ENCODE assay signal across 18 cellular contexts in the genomic region with DNA sequence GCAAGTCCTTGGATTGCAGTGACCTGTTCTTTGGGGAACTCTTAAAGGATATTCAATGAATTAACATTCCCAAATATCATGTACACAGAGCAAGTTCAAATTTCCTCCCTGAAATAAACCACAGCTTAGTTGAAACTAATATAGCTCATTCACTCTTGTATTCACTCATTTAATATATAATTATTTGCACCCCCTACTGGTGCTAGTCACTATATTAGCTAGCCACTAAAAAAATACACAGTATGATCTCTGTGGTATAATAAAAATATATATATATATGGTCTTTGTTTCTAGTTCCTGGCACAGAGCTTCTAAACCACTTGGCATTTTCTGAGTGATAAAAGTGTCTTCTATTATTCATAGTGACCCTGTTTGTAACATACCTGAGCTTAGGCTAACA.
DNase-seq lines count a peak whose midpoint lies in the region; ATAC-seq and TF ChIP-seq lines count a peak whose summit lies in the region.
"Had no signal": no experiment of that assay in that cellular context is flagged by ENCODE, and none has a peak within 500 bp of the region (broad histone marks: within the 10 kb centered on the region; RNA-seq: fewer than 3 reads in every experiment).

No MANE protein-coding gene starts in this region.

- H3K27me3 ChIP-seq in breast epithelium (no peaks in the 10 kb centered on the region), smooth muscle cell (ENCODE audit: low read depth) (no peaks in the 10 kb centered on the region)

- H3K27ac ChIP-seq in breast epithelium (no peak overlapping the region), OCI-LY7 (ENCODE audit: low read depth, low read length, poor library complexity, severe bottlenecking) (no peak overlapping the region), smooth muscle cell (ENCODE audit: low read depth) (no peak overlapping the region)

- no peaks in the 10 kb centered on the region for H3K9me2 ChIP-seq in OCI-LY7 (ENCODE audit: insufficient read depth, low read length)

- BruUV-seq in MCF 10A (replicated peaks; lab: Mats Ljungman, UMichigan) (no TSS peak), OCI-LY7 (replicated peaks; lab: Mats Ljungman, UMichigan) (no TSS peak)

- H3F3A ChIP-seq in smooth muscle cell (ENCODE audit: low read depth): no peaks in the 10 kb centered on the region

- TF ChIP-seq CTCF in MCF 10A (IDR thresholded peaks at IDR 0.05; ENCODE audit: unreplicated experiment) (peak; percentile 38), breast epithelium (IDR thresholded peaks at IDR 0.05) (no peak), OCI-LY7 (conservative IDR thresholded peaks at IDR 0.05; ENCODE audit: low read length) (peak; percentile 52), epithelial cell of esophagus (IDR thresholded peaks at IDR 0.05; ENCODE audit: insufficient read depth, low read depth, low read length, missing control alignments) (peak; percentile 13), smooth muscle cell (IDR thresholded peaks at IDR 0.05; ENCODE audit: borderline replicate concordance, insufficient read depth, poor library complexity, severe bottlenecking) (peak; percentile 34)

- ATAC-seq in GM18511 (IDR thresholded peaks at IDR 0.05; ENCODE audit: unreplicated experiment): no peak
- no peak for ATAC-seq in GM21381 (IDR thresholded peaks at IDR 0.05; ENCODE audit: unreplicated experiment)
- ATAC-seq: GM23338 had no signal

- no peak overlapping the region for H3K27ac Mint-ChIP-seq in MCF 10A (ENCODE audit: low read depth, unreplicated experiment)
- H3K27ac Mint-ChIP-seq: dendritic cell treated with granulocyte-macrophage colony-stimulating factor and Interleukin-4, amounts not matched to agents 40 ng/mL and 50 ng/mL, for 4 days; GM23338; memory B cell; nephron had no signal

- H2AFZ ChIP-seq in OCI-LY7 (ENCODE audit: low read length) (no peak overlapping the region), smooth muscle cell (ENCODE audit: low read depth) (no peak overlapping the region)
- H2AFZ ChIP-seq: GM23338 had no signal

- peak; percentile 37 for DNase-seq in MCF 10A (ENCODE audit: unreplicated experiment)
- DNase-seq in breast epithelium (ENCODE audit: low spot score in 2 of 2): no peak
- DNase-seq in OCI-LY7 (ENCODE audit: low spot score): no peak
- DNase-seq in epithelial cell of esophagus (ENCODE audit: low read depth): peak; percentile 9
- DNase-seq in smooth muscle cell (lab: John Stamatoyannopoulos, UW; ENCODE audit: unreplicated experiment): no peak
- DNase-seq in NCI-H146 treated with DMSO at 0.1 percent for 48 hours (lab: John Stamatoyannopoulos, UW; ENCODE audit: unreplicated experiment): no peak
- DNase-seq: ACHN; activated effector memory CD4-positive, alpha-beta T cell treated with Interleukin-2 at 50 U/mL for 16 hours; anterior cingulate cortex; NCI-H1694; NCI-H526 treated with DMSO at 0.1 percent for 48 hours; T-helper 1 cell had no signal

- no peak overlapping the region for H3K4me3 Mint-ChIP-seq in MCF 10A (ENCODE audit: unreplicated experiment)
- H3K4me3 Mint-ChIP-seq: dendritic cell treated with granulocyte-macrophage colony-stimulating factor and Interleukin-4, amounts not matched to agents 40 ng/mL and 50 ng/mL, for 4 days; GM23338; memory B cell; nephron had no signal

- H3K4me3 ChIP-seq in breast epithelium: no peak overlapping the region
- no peak overlapping the region for H3K4me3 ChIP-seq in OCI-LY7 (ENCODE audit: low read depth, low read length, poor library complexity, severe bottlenecking)
- no peak overlapping the region for H3K4me3 ChIP-seq in epithelial cell of esophagus (ENCODE audit: low read length)
- no peak overlapping the region for H3K4me3 ChIP-seq in smooth muscle cell
- H3K4me3 ChIP-seq: GM23338 had no signal

- no peaks in the 10 kb centered on the region for H3K4me1 ChIP-seq in breast epithelium
- H3K4me1 ChIP-seq in OCI-LY7 (ENCODE audit: insufficient read depth, low read length, poor library complexity, severe bottlenecking): no peaks in the 10 kb centered on the region
- H3K4me1 ChIP-seq in smooth muscle cell (ENCODE audit: low read depth): no peaks in the 10 kb centered on the region

- no peak overlapping the region for H3K4me2 ChIP-seq in OCI-LY7 (ENCODE audit: low read length)
- no peak overlapping the region for H3K4me2 ChIP-seq in smooth muscle cell
- H3K4me2 ChIP-seq: GM23338 had no signal

- intact Hi-C loops in MCF 10A (cut with micrococcal nuclease) (loop anchor here (1.0 kb wide), 1 partner anchor 649 kb away; no protein-coding TSS in a partner anchor), breast epithelium (cut with DNase I; ENCODE audit: low total_unique reads) (no loop called here), OCI-LY7 (cut with micrococcal nuclease; ENCODE audit: unreplicated experiment) (no loop called here)

- no peak overlapping the region for H3K9ac ChIP-seq in smooth muscle cell (ENCODE audit: low read depth)

- POLR2A ChIA-PET in MCF 10A (lab: Yijun Ruan, JAX) (interaction anchor here (0.6 kb wide), 1 partner anchor 24 kb away, joined by 4 read pairs; no protein-coding TSS in a partner anchor), OCI-LY7 (lab: Charles Lee) (interaction anchor here (0.6 kb wide), 1 partner anchor 735 kb away, joined by 3 read pairs; no protein-coding TSS in a partner anchor)

- H3K79me2 ChIP-seq in OCI-LY7 (ENCODE audit: insufficient read depth, low read depth, low read length): no peaks in the 10 kb centered on the region
- no peaks in the 10 kb centered on the region for H3K79me2 ChIP-seq in smooth muscle cell (ENCODE audit: low read depth)

- no peaks in the 10 kb centered on the region for H4K20me1 ChIP-seq in OCI-LY7 (ENCODE audit: insufficient read depth, low read length)
- H4K20me1 ChIP-seq in smooth muscle cell (ENCODE audit: low read depth): no peaks in the 10 kb centered on the region

- H3K36me3 ChIP-seq in breast epithelium: no peaks in the 10 kb centered on the region
- H3K36me3 ChIP-seq in OCI-LY7 (ENCODE audit: insufficient read depth, low read length): no peaks in the 10 kb centered on the region
- H3K36me3 ChIP-seq in smooth muscle cell (ENCODE audit: low read depth): no peaks in the 10 kb centered on the region

- H3K4me1 Mint-ChIP-seq in MCF 10A (ENCODE audit: insufficient read depth, unreplicated experiment): no peaks in the 10 kb centered on the region
- H3K4me1 Mint-ChIP-seq: GM23338, memory B cell, nephron had no signal

- H3K36me3 Mint-ChIP-seq in MCF 10A (ENCODE audit: insufficient read depth, unreplicated experiment): no peaks in the 10 kb centered on the region
- H3K36me3 Mint-ChIP-seq: memory B cell had no signal

- H3K9me3 ChIP-seq in breast epithelium (no peaks in the 10 kb centered on the region), OCI-LY7 (ENCODE audit: low read length) (no peaks in the 10 kb centered on the region), smooth muscle cell (replicated peaks; ENCODE audit: low read depth) (no peaks in the 10 kb centered on the region)

- H3K27me3 Mint-ChIP-seq in MCF 10A (ENCODE audit: insufficient read depth, unreplicated experiment): no peaks in the 10 kb centered on the region
- H3K27me3 Mint-ChIP-seq: dendritic cell treated with granulocyte-macrophage colony-stimulating factor and Interleukin-4, amounts not matched to agents 40 ng/mL and 50 ng/mL, for 4 days; memory B cell had no signal

- CTCF ChIA-PET in MCF 10A (lab: Yijun Ruan, JAX): interaction anchor here (0.5 to 1.6 kb wide), 28 partner anchors 9 to 821 kb away, joined by 3 to 10 read pairs (median 3); a partner anchor contains a TSS
- CTCF ChIA-PET in OCI-LY7 (lab: Charles Lee; ENCODE audit: unreplicated experiment): interaction anchor here (0.5 kb wide), 1 partner anchor 639 kb away, joined by 5 read pairs; no protein-coding TSS in a partner anchor

- TF ChIP-seq POLR2A in breast epithelium (IDR thresholded peaks at IDR 0.05): no peak

- H3K9me3 Mint-ChIP-seq in MCF 10A (ENCODE audit: unreplicated experiment): no peaks in the 10 kb centered on the region
- H3K9me3 Mint-ChIP-seq: dendritic cell treated with granulocyte-macrophage colony-stimulating factor and Interleukin-4, amounts not matched to agents 40 ng/mL and 50 ng/mL, for 4 days; GM23338; memory B cell; nephron had no signal

Comparison
In these comparisons a context has a peak if more than half of its experiments do, and no peak if none do; other contexts are left out.
1. DNase-seq: peak in MCF 10A (single experiment) and epithelial cell of esophagus (single experiment); none in breast epithelium (0 of 2), OCI-LY7 (single experiment), smooth muscle cell (single experiment) and NCI-H146 treated with DMSO at 0.1 percent for 48 hours (single experiment).
2. CTCF ChIP-seq: peak in MCF 10A (single experiment), OCI-LY7 (single experiment), epithelial cell of esophagus (single experiment) and smooth muscle cell (single experiment); none in breast epithelium (0 of 3).